In the genomic region with DNA sequence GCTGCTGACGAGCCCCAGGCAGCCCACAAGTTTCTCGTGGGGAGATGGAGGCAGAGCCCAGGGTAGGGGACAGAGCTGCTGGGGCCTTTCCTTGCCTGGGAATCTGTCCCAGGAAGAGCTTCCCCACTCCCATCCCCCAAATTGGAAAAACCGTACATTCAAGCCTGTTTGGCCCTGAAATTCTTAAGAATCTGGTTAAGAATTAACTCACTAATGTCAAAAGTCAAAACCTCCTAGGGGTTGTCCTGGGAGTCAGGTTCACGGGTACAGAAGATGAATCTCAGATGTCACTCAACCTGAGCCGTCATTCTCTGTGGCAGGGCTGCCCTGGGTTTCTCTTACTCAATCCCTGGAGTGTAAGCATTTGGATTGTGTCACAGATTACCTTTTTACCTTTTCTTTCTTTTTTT, we compare ENCODE assay signal across 30 cellular contexts. TPM values are rescaled to one million over a fixed set of nuclear protein-coding genes. Genes with fewer than 3 reads are reported as not detected.
"Had no signal": no experiment of that assay in that cellular context is flagged by ENCODE, and none has a peak within 500 bp of the region (broad histone marks: within the 10 kb centered on the region; RNA-seq: fewer than 3 reads in every experiment).

No MANE protein-coding gene starts in this region.

- H2AFZ ChIP-seq: neural progenitor cell had no signal

- ATAC-seq: gastroesophageal sphincter; lower lobe of right lung; natural killer cell; stimulated activated naive B cell treated with anti-CD40 and anti-IgM and Interleukin-4, amounts not matched to agents 10 μg/mL and 1 μg/mL and 100 μg/mL, for 72 hours had no signal

- H3K27ac ChIP-seq: ascending aorta, cardiac muscle cell, colonic mucosa, gastroesophageal sphincter, lower lobe of right lung, neural progenitor cell, stomach, suprapubic skin, tibial nerve had no signal

- H3K4me3 ChIP-seq: ascending aorta, cardiac muscle cell, colonic mucosa, gastroesophageal sphincter, lower lobe of right lung, neural progenitor cell, smooth muscle cell, stomach, suprapubic skin, tibial nerve had no signal

- DNase-seq: activated B cell treated with CpG ODN at 0.5 μM for 24 hours; activated CD4-positive, alpha-beta T cell treated with anti-CD3 and anti-CD28 coated beads, Interleukin-2, amount 50 U/mL, for 1 hour; activated effector memory CD4-positive, alpha-beta T cell treated with anti-CD3 and anti-CD28 coated beads, Interleukin-2, amount 50 U/mL, for 16 hours; activated naive CD4-positive, alpha-beta T cell treated with anti-CD3 and anti-CD28 coated beads for 36 hours; activated naive CD8-positive, alpha-beta T cell treated with anti-CD3 and anti-CD28 coated beads for 36 hours; activated T-cell treated with anti-CD3 and anti-CD28 coated beads, Interleukin-2, amount 50 U/mL, for 1 hour; cerebellar nuclear complex; colonic mucosa; effector memory CD4-positive, alpha-beta T cell; erythroblast; hippocampal formation; lower lobe of right lung; mesendoderm; natural killer cell; occipital lobe; retina; stimulated activated CD4-positive, alpha-beta T cell treated with anti-CD3 and anti-CD28 coated beads, Interleukin-15, amount 100 ng/mL, for 24 hours; stimulated activated CD4-positive, alpha-beta T cell treated with anti-CD3 and anti-CD28 coated beads, Interleukin-2, amount 100 ng/mL, for 24 hours; stimulated activated naive B cell treated with anti-CD40 and anti-IgM and Interleukin-4, amounts not matched to agents 10 μg/mL and 1 μg/mL and 100 μg/mL, for 72 hours; stomach; T-helper 1 cell had no signal

- H3K4me2 ChIP-seq: neural progenitor cell, smooth muscle cell had no signal

- H3K9ac ChIP-seq: neural progenitor cell had no signal

- H3K9me3 ChIP-seq: ascending aorta, colonic mucosa, gastroesophageal sphincter, lower lobe of right lung, stomach, suprapubic skin, tibial nerve had no signal

- H3K27me3 ChIP-seq: ascending aorta, cardiac muscle cell, colonic mucosa, gastroesophageal sphincter, neural progenitor cell, stomach, suprapubic skin, tibial nerve had no signal

- FAIRE-seq: urothelium cell line had no signal

- H3K4me1 ChIP-seq: ascending aorta, colonic mucosa, lower lobe of right lung had no signal

- H3K36me3 ChIP-seq: cardiac muscle cell, colonic mucosa, neural progenitor cell had no signal

RNA-seq across cellular contexts. Expression of gene MTARC2, which starts 49.5 kb away (rescaled TPM):
- total RNA-seq: activated naive CD4-positive, alpha-beta T cell treated with anti-CD3 and anti-CD28 coated beads for 36 hours; activated naive CD8-positive, alpha-beta T cell treated with anti-CD3 and anti-CD28 coated beads for 36 hours; activated T-helper 1 cell treated with anti-CD3 and anti-CD28 coated beads, Interleukin-12 subunit alpha, Interleukin-12 subunit beta, Interleukin-2, Interleukin-4 antibody, amounts not matched to agents 30 ng/mL and 10 ng/mL and 1 ng/mL, durations not matched to agents 14 hours and 24 hours and 36 hours had no signal
